Comparison of ENCODE assay signal across 22 cellular contexts in the genomic region with DNA sequence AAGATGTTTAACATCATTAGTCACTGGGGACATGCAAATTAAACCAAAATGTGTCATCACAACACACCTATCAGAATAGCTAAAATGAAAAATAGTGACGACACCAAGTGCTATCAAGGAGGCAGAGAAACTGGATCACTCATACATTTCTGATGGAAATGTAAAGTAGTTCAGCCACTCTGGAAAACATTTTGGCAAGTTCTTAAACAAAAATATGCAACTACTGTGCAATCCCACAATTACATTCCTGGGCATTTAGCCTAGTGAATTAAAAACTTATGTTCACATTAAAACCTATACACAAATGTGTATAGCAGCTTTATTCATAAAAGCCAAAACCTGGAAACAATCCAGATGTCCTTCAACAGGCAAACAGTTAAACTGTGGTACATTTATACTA.
DNase-seq lines count a peak whose midpoint lies in the region; ATAC-seq and TF ChIP-seq lines count a peak whose summit lies in the region.
"Had no signal": no experiment of that assay in that cellular context is flagged by ENCODE, and none has a peak within 500 bp of the region (broad histone marks: within the 10 kb centered on the region; RNA-seq: fewer than 3 reads in every experiment).

No MANE protein-coding gene starts in this region.

- peak overlapping the region; percentile 32 for H3K27ac ChIP-seq in ACC112 (ENCODE audit: low read depth, low read length)
- H3K27ac ChIP-seq: left lung, ovary, SJCRH30, thoracic aorta had no signal

- ATAC-seq in GM18519 (IDR thresholded peaks at IDR 0.05; ENCODE audit: low FRiP score, unreplicated experiment) = no peak
- ATAC-seq: left lung; natural killer cell; right cardiac atrium; stimulated activated memory B cell treated with anti-CD40 and anti-IgM and Interleukin-4, amounts not matched to agents 10 μg/mL and 1 μg/mL and 100 μg/mL, for 72 hours had no signal

- peaks cover 18% of the 10 kb centered on the region for H3K36me3 ChIP-seq in ACC112 (ENCODE audit: insufficient read depth, low read length)
- H3K36me3 ChIP-seq: left lung, ovary, SJCRH30, thoracic aorta had no signal

- peaks cover 17% of the 10 kb centered on the region for H3K4me1 ChIP-seq in ACC112 (ENCODE audit: control insufficient read depth, insufficient read depth, low read length, unreplicated experiment)
- H3K4me1 ChIP-seq: left lung, SJCRH30 had no signal

- H3K4me3 ChIP-seq in ACC112 (ENCODE audit: low read depth, low read length) = no peak overlapping the region
- no peak overlapping the region for H3K4me3 ChIP-seq in fibroblast of mammary gland (ENCODE audit: control insufficient read depth, low read depth, low read length)
- H3K4me3 ChIP-seq: left lung, ovary, SJCRH30, thoracic aorta had no signal

- no peaks in the 10 kb centered on the region for H3K79me2 ChIP-seq in ACC112 (ENCODE audit: control insufficient read depth, insufficient read depth, low read length, unreplicated experiment)

- TF ChIP-seq CTCF in fibroblast of mammary gland (conservative IDR thresholded peaks at IDR 0.05; ENCODE audit: control insufficient read depth, insufficient read depth, low read depth, low read length) = no peak

- peak; percentile 90 for DNase-seq in HCEC 1CT
- DNase-seq in amniotic epithelial cell (ENCODE audit: low read depth) = peak; percentile 38
- DNase-seq in fibroblast of mammary gland (ENCODE audit: low read depth) = peak; percentile 93
- no peak for DNase-seq in NCI-H187 treated with DMSO at 0.1 percent for 48 hours (lab: John Stamatoyannopoulos, UW)
- no peak for DNase-seq in NCI-H2029 treated with DMSO at 0.1 percent for 48 hours (lab: John Stamatoyannopoulos, UW)
- DNase-seq in GM19240 (ENCODE audit: insufficient read length, low spot score) = no peak
- DNase-seq: activated CD4-positive, alpha-beta T cell treated with anti-CD3 and anti-CD28 coated beads for 4 hours; CD4-positive, CD25-positive, alpha-beta regulatory T cell; dermis blood vessel endothelial cell; DMS153; left lung; natural killer cell; NCI-H1436 treated with DMSO at 0.1 percent for 48 hours; NCI-H2227 treated with DMSO at 0.1 percent for 48 hours; NCI-H82; ovary; right cardiac atrium; SJCRH30 had no signal

- no peak overlapping the region for H2AFZ ChIP-seq in ACC112 (ENCODE audit: low read length, unreplicated experiment)

- H3K27me3 ChIP-seq in ACC112 (ENCODE audit: insufficient read depth, low read length) = no peaks in the 10 kb centered on the region
- H3K27me3 ChIP-seq: left lung, ovary, SJCRH30 had no signal

Comparison
In these comparisons a context has a peak if more than half of its experiments do, and no peak if none do; other contexts are left out.
1. DNase-seq: peak in HCEC 1CT (single experiment), amniotic epithelial cell (single experiment) and fibroblast of mammary gland (single experiment); none in NCI-H187 treated with DMSO at 0.1 percent for 48 hours (single experiment), NCI-H2029 treated with DMSO at 0.1 percent for 48 hours (single experiment) and GM19240 (single experiment).